1 cellular context compared by ENCODE assay signal in genomic region chr3:66452247-66453040, GRCh38.
TF ChIP-seq lines count a peak whose summit lies in the region.

No MANE protein-coding gene starts in this region.

TF ChIP-seq in WTC11, 78 proteins besides CTCF, POLR2A, EP300 and RAD21 (continued from another document):
- TF ChIP-seq AR (CRISPR knock-in tag; IDR thresholded peaks at IDR 0.05) (no peak), FOXJ3 (CRISPR knock-in tag; IDR thresholded peaks at IDR 0.05; ENCODE audit: borderline replicate concordance) (no peak), TEAD1 (CRISPR knock-in tag; IDR thresholded peaks at IDR 0.05) (no peak), TEAD4 (CRISPR knock-in tag; IDR thresholded peaks at IDR 0.05) (no peak), NFYB (CRISPR knock-in tag; conservative IDR thresholded peaks at IDR 0.05; ENCODE audit: low read depth) (no peak)
